In genomic region chr14:89232366-89233070, GRCh38 we compare ENCODE assay signal across 1 cellular context.
TF ChIP-seq lines count a peak whose summit lies in the region.

No MANE protein-coding gene starts in this region.

TF ChIP-seq in HepG2, 621 proteins besides CTCF, POLR2A, EP300 and RAD21 (continued from another document and continues in another):
- TF ChIP-seq REST (IDR thresholded peaks at IDR 0.05; ENCODE audit: borderline replicate concordance in 1 of 2, low read depth in 1 of 2, low read length in 2 of 2) (peak in 1 of 2 experiments; percentile 24; a peak in 1 of 4 replicates), ELF4 (CRISPR knock-in tag; IDR thresholded peaks at IDR 0.05; ENCODE audit: borderline replicate concordance) (no peak), TOE1 (CRISPR knock-in tag; IDR thresholded peaks at IDR 0.05) (peak; percentile 68; the same call in 1 of the 2 replicates), ZNF333 (CRISPR knock-in tag; IDR thresholded peaks at IDR 0.05; ENCODE audit: borderline replicate concordance) (no peak), NCOR1 (IDR thresholded peaks at IDR 0.05; ENCODE audit: borderline replicate concordance, low read length) (peak; percentile 36; the same call in 1 of the 2 replicates), ZNF7 (CRISPR knock-in tag; IDR thresholded peaks at IDR 0.05) (no peak), ZNF713 (CRISPR knock-in tag; IDR thresholded peaks at IDR 0.05) (no peak), NR2F1 (CRISPR knock-in tag; IDR thresholded peaks at IDR 0.05) (no peak), SIN3B (IDR thresholded peaks at IDR 0.05; ENCODE audit: low read length) (no peak), MIXL1 (CRISPR knock-in tag; IDR thresholded peaks at IDR 0.05) (peak; percentile 89), MIER3 (CRISPR knock-in tag; IDR thresholded peaks at IDR 0.05; ENCODE audit: borderline replicate concordance) (0 out of 2 replicates have a peak, but pooled peaks have one; percentile 32), SOX13 (IDR thresholded peaks at IDR 0.05) (0 out of 2 replicates have a peak, but pooled peaks have one; percentile 39), SOX13 (CRISPR knock-in tag; conservative IDR thresholded peaks at IDR 0.05 in 1 of 2, IDR thresholded peaks at IDR 0.05 in 1 of 2) (peak in 1 of 2 experiments; percentile 77; a peak in 2 of 4 replicates), ZNF10 (CRISPR knock-in tag; IDR thresholded peaks at IDR 0.05; ENCODE audit: borderline replicate concordance, low read depth) (no peak), SRF (IDR thresholded peaks at IDR 0.05; ENCODE audit: low read depth, low read length) (no peak), ZMAT5 (CRISPR knock-in tag; IDR thresholded peaks at IDR 0.05; ENCODE audit: borderline replicate concordance, low read depth) (no peak), ZNF180 (CRISPR knock-in tag; IDR thresholded peaks at IDR 0.05; ENCODE audit: borderline replicate concordance, low read depth) (no peak), MNT (IDR thresholded peaks at IDR 0.05) (0 out of 2 replicates have a peak, but pooled peaks have one; percentile 16), ZNF326 (CRISPR knock-in tag; IDR thresholded peaks at IDR 0.05; ENCODE audit: borderline replicate concordance) (no peak), ZNF616 (CRISPR knock-in tag; IDR thresholded peaks at IDR 0.05; ENCODE audit: low read depth) (no peak), SOX5 (CRISPR knock-in tag; IDR thresholded peaks at IDR 0.05; ENCODE audit: borderline replicate concordance) (peak; percentile 80; the same call in 1 of the 2 replicates), DMAP1 (CRISPR knock-in tag; IDR thresholded peaks at IDR 0.05) (no peak), ZBED4 (CRISPR knock-in tag; IDR thresholded peaks at IDR 0.05; ENCODE audit: borderline replicate concordance) (peak; percentile 29; the same call in 1 of the 2 replicates), ZNF503 (CRISPR knock-in tag; IDR thresholded peaks at IDR 0.05) (peak; percentile 76; the same call in 1 of the 2 replicates), NRL (CRISPR knock-in tag; IDR thresholded peaks at IDR 0.05; ENCODE audit: borderline replicate concordance) (no peak), SMARCC2 (IDR thresholded peaks at IDR 0.05) (no peak), CSRNP1 (CRISPR knock-in tag; IDR thresholded peaks at IDR 0.05) (peak; percentile 60; the same call in 1 of the 2 replicates), TFE3 (CRISPR knock-in tag; IDR thresholded peaks at IDR 0.05) (peak; percentile 44; the same call in 1 of the 2 replicates), AKNA (CRISPR knock-in tag; IDR thresholded peaks at IDR 0.05; ENCODE audit: borderline replicate concordance) (no peak), ZNF776 (CRISPR knock-in tag; IDR thresholded peaks at IDR 0.05) (no peak), ZFP91 (CRISPR knock-in tag; IDR thresholded peaks at IDR 0.05; ENCODE audit: borderline replicate concordance) (peak; percentile 98), ZNF136 (CRISPR knock-in tag; IDR thresholded peaks at IDR 0.05; ENCODE audit: low read depth) (no peak)
